ENCODE assay signal across 17 cellular contexts in genomic region chr2:64393611-64394010, GRCh38.
"Had no signal": no experiment of that assay in that cellular context is flagged by ENCODE, and none has a peak within 500 bp of the region (broad histone marks: within the 10 kb centered on the region; RNA-seq: fewer than 3 reads in every experiment).

No MANE protein-coding gene starts in this region.

- H3K27me3 ChIP-seq: hepatocyte, thyroid gland, upper lobe of right lung, vagina had no signal

- H3K79me2 ChIP-seq: hepatocyte had no signal

- ATAC-seq: effector memory CD8-positive, alpha-beta T cell; left cardiac atrium; naive thymus-derived CD4-positive, alpha-beta T cell had no signal

- H3K4me1 ChIP-seq: left ventricle myocardium inferior, thyroid gland, upper lobe of right lung, vagina had no signal

- H3K27ac ChIP-seq: left ventricle myocardium inferior, thyroid gland, upper lobe of right lung, vagina had no signal

- H3K4me3 ChIP-seq: hepatocyte, left ventricle myocardium inferior, lung, smooth muscle cell, thyroid gland, upper lobe of right lung, vagina had no signal

- H3K36me3 ChIP-seq: thyroid gland, upper lobe of right lung, vagina had no signal

- H3K4me2 ChIP-seq: hepatocyte, smooth muscle cell had no signal

- H2AFZ ChIP-seq: hepatocyte had no signal

- DNase-seq: effector memory CD8-positive, alpha-beta T cell; foreskin melanocyte; kidney; left cardiac atrium; left ventricle myocardium inferior; mesenchymal stem cell; midbrain; naive thymus-derived CD4-positive, alpha-beta T cell; nephron progenitor cell; stimulated activated CD4-positive, alpha-beta T cell treated with anti-CD3 and anti-CD28 coated beads, Interleukin-2, amount 100 ng/mL, for 48 hours; stimulated activated naive CD4-positive, alpha-beta T cell treated with Interleukin-2 at 50 U/mL for 16 hours; thyroid gland; upper lobe of right lung had no signal

- H3K9me3 ChIP-seq: thyroid gland, upper lobe of right lung, vagina had no signal
